24 cellular contexts compared by ENCODE assay signal in genomic region chr7:42161723-42162122, GRCh38.
DNase-seq lines count a peak whose midpoint lies in the region; ATAC-seq and TF ChIP-seq lines count a peak whose summit lies in the region.
"Had no signal": no experiment of that assay in that cellular context is flagged by ENCODE, and none has a peak within 500 bp of the region (broad histone marks: within the 10 kb centered on the region; RNA-seq: fewer than 3 reads in every experiment).

No MANE protein-coding gene starts in this region.

- H3K79me2 ChIP-seq in trophoblast cell (ENCODE audit: control insufficient read depth, insufficient read depth, low read length, poor library complexity), result no peaks in the 10 kb centered on the region

- H3K27ac ChIP-seq in RWPE2 (ENCODE audit: poor library complexity, severe bottlenecking), result peak overlapping the region; percentile 50
- H3K27ac ChIP-seq in trophoblast cell (ENCODE audit: low read depth, low read length), result no peak overlapping the region
- H3K27ac ChIP-seq: hepatocyte, HL-60, tibial artery had no signal

- H4K8ac ChIP-seq in trophoblast cell (ENCODE audit: low read depth, low read length), result no peak overlapping the region

- H3K4me1 ChIP-seq in RWPE2 (ENCODE audit: insufficient read depth, poor library complexity, severe bottlenecking) (peaks cover 34% of the 10 kb centered on the region), trophoblast cell (ENCODE audit: control insufficient read depth in 1 of 2, insufficient read depth in 2 of 2, low read length in 2 of 2) (peaks cover 8 to 9% of the 10 kb centered on the region in 2 experiments)
- H3K4me1 ChIP-seq: tibial artery had no signal

- no peak overlapping the region for H2AK5ac ChIP-seq in trophoblast cell (ENCODE audit: low read length)

- H3K23ac ChIP-seq in trophoblast cell (ENCODE audit: low read length), result no peak overlapping the region

- no CpG with 5 or more reads among the region's 2 CpGs for WGBS in trophoblast cell (ENCODE audit: extremely low coverage, insufficient coverage, insufficient read length)
- 73% methylated on average over 2 of the region's 2 CpGs for WGBS in lower leg skin, 2 donors

- ATAC-seq in RWPE2 (ENCODE audit: low read depth), result peak; percentile 98
- ATAC-seq: activated T-cell treated with anti-CD3 and anti-CD28 coated beads, Interleukin-2, amount 50 U/mL, for 4 hours; natural killer cell treated with Interleukin-12 subunit alpha and Interleukin-12 subunit beta and Interleukin-15 and Interleukin-18, amount 100 ng/mL, for 72 hours; stimulated activated naive B cell treated with anti-CD40 and anti-IgM and Interleukin-4, amounts not matched to agents 10 μg/mL and 1 μg/mL and 100 μg/mL, for 72 hours had no signal

- no peak overlapping the region for H2AFZ ChIP-seq in trophoblast cell (ENCODE audit: insufficient read depth, low read length, poor library complexity)
- H2AFZ ChIP-seq: hepatocyte had no signal

- no peak overlapping the region for H3K4me3 ChIP-seq in RWPE2 (ENCODE audit: severe bottlenecking)
- no peak overlapping the region for H3K4me3 ChIP-seq in trophoblast cell (ENCODE audit: low read depth, low read length)
- H3K4me3 ChIP-seq in lower leg skin (ENCODE audit: low read depth, poor library complexity, severe bottlenecking), result no peak overlapping the region
- no peak overlapping the region for H3K4me3 ChIP-seq in MG63
- H3K4me3 ChIP-seq: hepatocyte, tibial artery had no signal

- H3K27me3 ChIP-seq in RWPE2 (ENCODE audit: insufficient read depth, poor library complexity, severe bottlenecking), result no peaks in the 10 kb centered on the region
- H3K27me3 ChIP-seq in trophoblast cell (ENCODE audit: insufficient read depth, low read length), result no peaks in the 10 kb centered on the region
- no peaks in the 10 kb centered on the region for H3K27me3 ChIP-seq in MG63
- H3K27me3 ChIP-seq: hepatocyte, tibial artery had no signal

- no peak overlapping the region for H2BK12ac ChIP-seq in trophoblast cell (ENCODE audit: low read length)

- H3K36me3 ChIP-seq in RWPE2 (ENCODE audit: low read depth), result 0 out of 2 replicates have a peak, but pooled peaks cover 3% of the 10 kb centered on the region
- peaks cover 0 to 2% of the 10 kb centered on the region in 2 experiments for H3K36me3 ChIP-seq in trophoblast cell (ENCODE audit: control insufficient read depth in 1 of 2, insufficient read depth in 2 of 2, low read length in 2 of 2)
- no peaks in the 10 kb centered on the region for H3K36me3 ChIP-seq in MG63
- H3K36me3 ChIP-seq: tibial artery had no signal

- H3K18ac ChIP-seq in trophoblast cell (ENCODE audit: low read length), result no peak overlapping the region

- H3K14ac ChIP-seq in trophoblast cell (ENCODE audit: low read length), result no peak overlapping the region

- H4K12ac ChIP-seq in trophoblast cell (ENCODE audit: low read depth, low read length), result no peak overlapping the region

- no peak for TF ChIP-seq POLR2A in lower leg skin (IDR thresholded peaks at IDR 0.05)

- H3K4ac ChIP-seq in trophoblast cell (ENCODE audit: low read depth, low read length), result no peak overlapping the region

- intact Hi-C loops in lower leg skin (cut with DNase I; ENCODE audit: low total_unique reads), result no loop called here

- TF ChIP-seq CTCF in RWPE2 (IDR thresholded peaks at IDR 0.05; ENCODE audit: poor library complexity, severe bottlenecking) (no peak), lower leg skin (IDR thresholded peaks at IDR 0.05) (no peak)

- no peak overlapping the region for H4K91ac ChIP-seq in trophoblast cell (ENCODE audit: low read depth, low read length)

- H2BK5ac ChIP-seq in trophoblast cell (ENCODE audit: low read depth, low read length, poor library complexity), result no peak overlapping the region

- DNase-seq in ELR (ENCODE audit: low read depth) (peak; percentile 28), RWPE2 (ENCODE audit: low spot score) (no peak), fibroblast of peridontal ligament (ENCODE audit: extremely low read depth) (peak; percentile 13), trophoblast cell (peak; percentile 86 to 94), lower leg skin (ENCODE audit: low spot score in 2 of 2) (no peak), NCI-H1048 (lab: John Stamatoyannopoulos, UW) (no peak), MG63 (no peak), NCI-H187 treated with DMSO at 0.1 percent for 48 hours (lab: John Stamatoyannopoulos, UW) (no peak)
- DNase-seq: activated CD4-positive, alpha-beta memory T cell treated with anti-CD3 and anti-CD28 coated beads, Interleukin-2, amount 10 ng/mL, durations not matched to agents 7 days and 5 days; activated naive CD4-positive, alpha-beta T cell treated with anti-CD3 and anti-CD28 coated beads, Interleukin-2, amount 50 U/mL, for 16 hours; activated T-cell treated with anti-CD3 and anti-CD28 coated beads, Interleukin-2, amount 50 U/mL, for 4 hours; CD8-positive, alpha-beta memory T cell; DMS79 treated with DMSO at 0.1 percent for 48 hours; H7; KBM-7; kidney; NCI-H1105 treated with DMSO at 0.1 percent for 48 hours; NCI-H526; SHP77 treated with DMSO at 0.1 percent for 48 hours; stimulated activated naive B cell treated with anti-CD40 and anti-IgM and Interleukin-4, amounts not matched to agents 10 μg/mL and 1 μg/mL and 100 μg/mL, for 72 hours; tibial artery had no signal

- H3K4me2 ChIP-seq in trophoblast cell (ENCODE audit: low read length), result no peak overlapping the region
- H3K4me2 ChIP-seq: hepatocyte had no signal

- no peak overlapping the region for H2BK120ac ChIP-seq in trophoblast cell (ENCODE audit: insufficient read depth, low read length, poor library complexity)

- no peak overlapping the region for H3K9ac ChIP-seq in trophoblast cell (ENCODE audit: low read length)

- H3K9me3 ChIP-seq in RWPE2 (ENCODE audit: severe bottlenecking), result no peaks in the 10 kb centered on the region
- H3K9me3 ChIP-seq in trophoblast cell (ENCODE audit: insufficient read depth, low read depth, low read length), result no peaks in the 10 kb centered on the region
- H3K9me3 ChIP-seq in MG63, result no peaks in the 10 kb centered on the region
- H3K9me3 ChIP-seq: tibial artery had no signal

- peaks cover 5% of the 10 kb centered on the region for H3K79me1 ChIP-seq in trophoblast cell (ENCODE audit: low read length)

Comparison
In these comparisons a context has a peak if more than half of its experiments do, and no peak if none do; other contexts are left out.
1. DNase-seq: peak in ELR (single experiment), fibroblast of peridontal ligament (single experiment) and trophoblast cell (2 of 2); none in RWPE2 (single experiment), lower leg skin (0 of 2), NCI-H1048 (single experiment), MG63 (single experiment) and NCI-H187 treated with DMSO at 0.1 percent for 48 hours (single experiment).